ENCODE assay signal across 8 cellular contexts in genomic region chr9:124965775-124966568, GRCh38. TPM values are rescaled to one million over a fixed set of nuclear protein-coding genes. Genes with fewer than 3 reads are reported as not detected.
A peak's percentile ranks its signal among the peaks of the same experiment; 100 is the strongest.
DNase-seq lines count a peak whose midpoint lies in the region; ATAC-seq and TF ChIP-seq lines count a peak whose summit lies in the region.
"Not testable (repeated sequence)": the region's sequence is repeated elsewhere in the genome, so short reads cannot be mapped to it uniquely, and the experiment has no call there.

No MANE protein-coding gene starts in this region.

- POLR2A ChIA-PET in CD4-positive, alpha-beta T cell (lab: Charles Lee): interaction anchor here (1.0 to 6.4 kb wide), 13 partner anchors 10 to 275 kb away, joined by 3 to 108 read pairs (median 5); partner anchors contain the start of genes ARPC5L, GOLGA1, HSPA5 and RPL35

- not testable (repeated sequence) for TF ChIP-seq POLR2A in NB4 (IDR thresholded peaks at IDR 0.05; ENCODE audit: extremely low read depth, insufficient read length)

- H3K27ac ChIP-seq in CD4-positive, alpha-beta T cell (ENCODE audit: low read depth, low read length): not testable (repeated sequence)
- peak overlapping the region in 1 of 2 donors; percentile 67 for H3K27ac ChIP-seq in left lung

- H3K27me3 ChIP-seq in CD4-positive, alpha-beta T cell (ENCODE audit: control insufficient read depth, insufficient read depth, low read length); left lung: not testable (repeated sequence)

- ATAC-seq in CD4-positive, alpha-beta T cell (ENCODE audit: poor library complexity): peak; percentile 98
- ATAC-seq in left lung: peak; percentile 40

- peaks cover 29% of the 10 kb centered on the region for H3K36me3 Mint-ChIP-seq in CD4-positive, alpha-beta T cell (ENCODE audit: low read depth)
- peaks cover 12% of the 10 kb centered on the region for H3K36me3 Mint-ChIP-seq in T-helper 1 cell treated with Interleukin-12 subunit alpha and Interleukin-12 subunit beta and Interleukin-4 antibody, amounts not matched to agents 30 μg/mL and 1 μg/mL, for 36 hours (ENCODE audit: low read depth)
- not testable (repeated sequence) for H3K36me3 Mint-ChIP-seq in activated T-helper 1 cell treated with anti-CD3 and anti-CD28 coated beads, Interleukin-12 subunit alpha, Interleukin-12 subunit beta, Interleukin-2, Interleukin-4 antibody, amounts not matched to agents 30 ng/mL and 10 ng/mL and 1 ng/mL, durations not matched to agents 14 hours and 24 hours and 36 hours (ENCODE audit: low read depth)
- H3K36me3 Mint-ChIP-seq in stimulated activated naive CD8-positive, alpha-beta T cell treated with anti-CD3 and anti-CD28 coated beads, Interleukin-15, Interleukin-2, amounts not matched to agents 100 ng/mL and 50 ng/mL, for 24 hours (ENCODE audit: low read depth): peaks cover 11% of the 10 kb centered on the region

- not testable (repeated sequence) for TF ChIP-seq CTCF in CD4-positive, alpha-beta T cell (IDR thresholded peaks at IDR 0.05); NB4 (IDR thresholded peaks at IDR 0.05; ENCODE audit: low read depth, low read length); left lung (IDR thresholded peaks at IDR 0.05)

- CTCF ChIA-PET in CD4-positive, alpha-beta T cell (lab: Charles Lee): interaction anchor here (1.0 kb wide), 1 partner anchor 113 kb away, joined by 3 read pairs; the partner anchor contains the start of gene WDR38

- H3K4me3 ChIP-seq in NB4 (ENCODE audit: low read depth, low read length); left lung: not testable (repeated sequence)

- intact Hi-C loops in CD4-positive, alpha-beta T cell (cut with DNase I, micrococcal nuclease): loop anchor here in 1 of 2 experiments (1.0 kb wide), 2 partner anchors 25 to 177 kb away; partner anchors contain the start of genes GOLGA1 and SCAI
- intact Hi-C loops in activated T-helper 1 cell treated with anti-CD3 and anti-CD28 coated beads, Interleukin-12 subunit alpha, Interleukin-12 subunit beta, Interleukin-2, Interleukin-4 antibody, amounts not matched to agents 30 ng/mL and 10 ng/mL and 1 ng/mL, durations not matched to agents 14 hours and 24 hours and 36 hours (cut with micrococcal nuclease); left lung (cut with DNase I): not testable (repeated sequence)

- not testable (repeated sequence) for H3K9me3 Mint-ChIP-seq in CD4-positive, alpha-beta T cell; T-helper 1 cell treated with Interleukin-12 subunit alpha and Interleukin-12 subunit beta and Interleukin-4 antibody, amounts not matched to agents 30 μg/mL and 1 μg/mL, for 36 hours; activated T-helper 1 cell treated with anti-CD3 and anti-CD28 coated beads, Interleukin-12 subunit alpha, Interleukin-12 subunit beta, Interleukin-2, Interleukin-4 antibody, amounts not matched to agents 30 ng/mL and 10 ng/mL and 1 ng/mL, durations not matched to agents 14 hours and 24 hours and 36 hours; stimulated activated naive CD8-positive, alpha-beta T cell treated with anti-CD3 and anti-CD28 coated beads, Interleukin-15, Interleukin-2, amounts not matched to agents 100 ng/mL and 50 ng/mL, for 24 hours

- peak in 4 of 10 experiments; percentile 3 to 29 (median 22) for DNase-seq in CD4-positive, alpha-beta T cell
- peak; percentile 13 for DNase-seq in H4 (ENCODE audit: low spot score)
- DNase-seq in NB4 (ENCODE audit: low read depth): peak; percentile 64
- not testable (repeated sequence) for DNase-seq in activated T-helper 1 cell treated with anti-CD3 and anti-CD28 coated beads, Interleukin-12 subunit alpha, Interleukin-12 subunit beta, Interleukin-2, Interleukin-4 antibody, amounts not matched to agents 30 ng/mL and 10 ng/mL and 1 ng/mL, durations not matched to agents 14 hours and 24 hours and 36 hours (ENCODE audit: low spot score); left lung
- DNase-seq in central memory CD4-positive, alpha-beta T cell: peak; percentile 42

- H3K27ac Mint-ChIP-seq in CD4-positive, alpha-beta T cell: peak overlapping the region; percentile 96
- peak overlapping the region; percentile 60 for H3K27ac Mint-ChIP-seq in T-helper 1 cell treated with Interleukin-12 subunit alpha and Interleukin-12 subunit beta and Interleukin-4 antibody, amounts not matched to agents 30 μg/mL and 1 μg/mL, for 36 hours
- peak overlapping the region; percentile 86 for H3K27ac Mint-ChIP-seq in activated T-helper 1 cell treated with anti-CD3 and anti-CD28 coated beads, Interleukin-12 subunit alpha, Interleukin-12 subunit beta, Interleukin-2, Interleukin-4 antibody, amounts not matched to agents 30 ng/mL and 10 ng/mL and 1 ng/mL, durations not matched to agents 14 hours and 24 hours and 36 hours
- peak overlapping the region; percentile 92 for H3K27ac Mint-ChIP-seq in stimulated activated naive CD8-positive, alpha-beta T cell treated with anti-CD3 and anti-CD28 coated beads, Interleukin-15, Interleukin-2, amounts not matched to agents 100 ng/mL and 50 ng/mL, for 24 hours

- H3K4me3 Mint-ChIP-seq in CD4-positive, alpha-beta T cell: peak overlapping the region; percentile 62
- peak overlapping the region; percentile 28 for H3K4me3 Mint-ChIP-seq in T-helper 1 cell treated with Interleukin-12 subunit alpha and Interleukin-12 subunit beta and Interleukin-4 antibody, amounts not matched to agents 30 μg/mL and 1 μg/mL, for 36 hours
- not testable (repeated sequence) for H3K4me3 Mint-ChIP-seq in activated T-helper 1 cell treated with anti-CD3 and anti-CD28 coated beads, Interleukin-12 subunit alpha, Interleukin-12 subunit beta, Interleukin-2, Interleukin-4 antibody, amounts not matched to agents 30 ng/mL and 10 ng/mL and 1 ng/mL, durations not matched to agents 14 hours and 24 hours and 36 hours; stimulated activated naive CD8-positive, alpha-beta T cell treated with anti-CD3 and anti-CD28 coated beads, Interleukin-15, Interleukin-2, amounts not matched to agents 100 ng/mL and 50 ng/mL, for 24 hours

- H3K9me3 ChIP-seq in CD4-positive, alpha-beta T cell (ENCODE audit: control insufficient read depth, low read length); left lung: not testable (repeated sequence)

- peaks cover 0 to 31% of the 10 kb centered on the region in 2 donors for H3K4me1 ChIP-seq in left lung

- peaks cover 43% of the 10 kb centered on the region for H3K4me1 Mint-ChIP-seq in CD4-positive, alpha-beta T cell (ENCODE audit: low read depth)
- H3K4me1 Mint-ChIP-seq in T-helper 1 cell treated with Interleukin-12 subunit alpha and Interleukin-12 subunit beta and Interleukin-4 antibody, amounts not matched to agents 30 μg/mL and 1 μg/mL, for 36 hours (ENCODE audit: low read depth): peaks cover 19% of the 10 kb centered on the region
- peaks cover 22% of the 10 kb centered on the region for H3K4me1 Mint-ChIP-seq in activated T-helper 1 cell treated with anti-CD3 and anti-CD28 coated beads, Interleukin-12 subunit alpha, Interleukin-12 subunit beta, Interleukin-2, Interleukin-4 antibody, amounts not matched to agents 30 ng/mL and 10 ng/mL and 1 ng/mL, durations not matched to agents 14 hours and 24 hours and 36 hours (ENCODE audit: low read depth)
- H3K4me1 Mint-ChIP-seq in stimulated activated naive CD8-positive, alpha-beta T cell treated with anti-CD3 and anti-CD28 coated beads, Interleukin-15, Interleukin-2, amounts not matched to agents 100 ng/mL and 50 ng/mL, for 24 hours (ENCODE audit: low read depth): peaks cover 32% of the 10 kb centered on the region

- H3K36me3 ChIP-seq in left lung: not testable (repeated sequence)

- H3K27me3 Mint-ChIP-seq in CD4-positive, alpha-beta T cell; T-helper 1 cell treated with Interleukin-12 subunit alpha and Interleukin-12 subunit beta and Interleukin-4 antibody, amounts not matched to agents 30 μg/mL and 1 μg/mL, for 36 hours (ENCODE audit: low read depth); activated T-helper 1 cell treated with anti-CD3 and anti-CD28 coated beads, Interleukin-12 subunit alpha, Interleukin-12 subunit beta, Interleukin-2, Interleukin-4 antibody, amounts not matched to agents 30 ng/mL and 10 ng/mL and 1 ng/mL, durations not matched to agents 14 hours and 24 hours and 36 hours (ENCODE audit: insufficient read depth); stimulated activated naive CD8-positive, alpha-beta T cell treated with anti-CD3 and anti-CD28 coated beads, Interleukin-15, Interleukin-2, amounts not matched to agents 100 ng/mL and 50 ng/mL, for 24 hours: not testable (repeated sequence)

RNA-seq across cellular contexts. Expression of gene GOLGA1, which starts 25.1 kb away (rescaled TPM):
- total RNA-seq in CD4-positive, alpha-beta T cell: 10 to 100 TPM; 12.9 to 22.2 TPM
- total RNA-seq in H4 (2014; rRNA removed; shearing (Covaris generic)): 7.9 and 8.0 TPM in 2 replicates
- 16.6 TPM in 2 replicates for total RNA-seq in activated T-helper 1 cell treated with anti-CD3 and anti-CD28 coated beads, Interleukin-12 subunit alpha, Interleukin-12 subunit beta, Interleukin-2, Interleukin-4 antibody, amounts not matched to agents 30 ng/mL and 10 ng/mL and 1 ng/mL, durations not matched to agents 14 hours and 24 hours and 36 hours
- 10 to 100 TPM; 15.4 to 18.9 TPM for total RNA-seq in left lung
